ENCODE assay signal across 8 cellular contexts in genomic region chr11:65384301-65384889, GRCh38. TPM values are rescaled to one million over a fixed set of nuclear protein-coding genes. Genes with fewer than 3 reads are reported as not detected.
DNase-seq lines count a peak whose midpoint lies in the region; ATAC-seq and TF ChIP-seq lines count a peak whose summit lies in the region.

No MANE protein-coding gene starts in this region.

- CTCF ChIA-PET in IMR-90 (lab: Yijun Ruan, JAX): interaction anchor here (0.6 kb wide), 1 partner anchor 1523 kb away, joined by 3 read pairs; no protein-coding TSS in a partner anchor

- no peak for TF ChIP-seq RAD21 in IMR-90 (IDR thresholded peaks at IDR 0.05; ENCODE audit: low read length)

- peaks cover 29 to 74% of the 10 kb centered on the region in 2 experiments for H3K79me1 ChIP-seq in IMR-90 (ENCODE audit: low read depth in 1 of 2, low read length in 2 of 2)

- 0 out of 2 replicates have a peak, but pooled peaks cover 2% of the 10 kb centered on the region for H3K36me3 ChIP-seq in IMR-90 (ENCODE audit: control insufficient read depth, insufficient read depth, low read length)

- no peaks in the 10 kb centered on the region for H3K27me3 Mint-ChIP-seq in activated naive CD4-positive, alpha-beta T cell treated with anti-CD3 and anti-CD28 coated beads, Interleukin-2, amount 50 U/mL, for 24 hours

- H3K4ac ChIP-seq in IMR-90 (ENCODE audit: low read depth, low read length): peak overlapping the region; percentile 82

- H3K4me1 ChIP-seq in IMR-90 (ENCODE audit: control insufficient read depth, insufficient read depth, low read length): peaks cover 33% of the 10 kb centered on the region

- no peak for TF ChIP-seq CTCF in IMR-90 (conservative IDR thresholded peaks at IDR 0.05; ENCODE audit: low read depth, low read length)

- POLR2A ChIA-PET in IMR-90 (lab: Charles Lee; ENCODE audit: unreplicated experiment): interaction anchor here (0.6 to 4.7 kb wide), 6 partner anchors 9 to 121 kb away, joined by 3 to 32 read pairs (median 4); partner anchors contain the start of genes MALAT1 and NEAT1

- H3K27ac Mint-ChIP-seq in activated naive CD4-positive, alpha-beta T cell treated with anti-CD3 and anti-CD28 coated beads, Interleukin-2, amount 50 U/mL, for 24 hours: peak overlapping the region; percentile 99
- peak overlapping the region; percentile 95 for H3K27ac Mint-ChIP-seq in stimulated activated effector memory CD8-positive, alpha-beta T cell treated with anti-CD3 and anti-CD28 coated beads, Interleukin-12 subunit alpha, Interleukin-12 subunit beta, amount 100 ng/mL, for 72 hours

- in situ Hi-C loops in IMR-90 (cut with MboI; ENCODE audit: low sequenced_read_pairs): no loop called here

- TF ChIP-seq POLR2A in IMR-90 (IDR thresholded peaks at IDR 0.05; ENCODE audit: low read depth, low read length): no peak

- 53% methylated on average over 3 of the region's 8 CpGs; no CpG with 5 or more reads in 1 of the 2 experiments for WGBS in IMR-90 (ENCODE audit: extremely low coverage in 2 of 2, insufficient read length in 1 of 2), 2 experiments

- peak overlapping the region; percentile 51 for H3K27ac ChIP-seq in IMR-90 (ENCODE audit: insufficient read depth, low read length)

- H3K4me2 ChIP-seq in IMR-90 (ENCODE audit: low read depth, low read length): no peak overlapping the region

- dilution Hi-C loops in IMR-90 (cut with HindIII; ENCODE audit: low sequenced_read_pairs, unreplicated experiment): no loop called here

- peaks cover 70% of the 10 kb centered on the region for H3K4me1 Mint-ChIP-seq in activated naive CD4-positive, alpha-beta T cell treated with anti-CD3 and anti-CD28 coated beads, Interleukin-2, amount 50 U/mL, for 24 hours
- peaks cover 73% of the 10 kb centered on the region for H3K4me1 Mint-ChIP-seq in stimulated activated effector memory CD8-positive, alpha-beta T cell treated with anti-CD3 and anti-CD28 coated beads, Interleukin-12 subunit alpha, Interleukin-12 subunit beta, amount 100 ng/mL, for 72 hours

- peaks cover 27% of the 10 kb centered on the region for H3K9me1 ChIP-seq in IMR-90 (ENCODE audit: insufficient read depth, low read length)

- peak overlapping the region; percentile 0 for H2AFZ ChIP-seq in IMR-90 (replicated peaks; ENCODE audit: low read length, poor library complexity)

- no peak overlapping the region for H3K18ac ChIP-seq in IMR-90 (ENCODE audit: low read depth, low read length)

- peak overlapping the region; percentile 27; the same call in 1 of the 2 replicates for H2BK20ac ChIP-seq in IMR-90 (ENCODE audit: low read depth, low read length)

- H3K9me3 Mint-ChIP-seq in activated naive CD4-positive, alpha-beta T cell treated with anti-CD3 and anti-CD28 coated beads, Interleukin-2, amount 50 U/mL, for 24 hours: no peaks in the 10 kb centered on the region
- H3K9me3 Mint-ChIP-seq in stimulated activated effector memory CD8-positive, alpha-beta T cell treated with anti-CD3 and anti-CD28 coated beads, Interleukin-12 subunit alpha, Interleukin-12 subunit beta, amount 100 ng/mL, for 72 hours: no peaks in the 10 kb centered on the region

- peak overlapping the region; percentile 36 for H2BK5ac ChIP-seq in IMR-90 (ENCODE audit: low read depth, low read length, poor library complexity, severe bottlenecking)

- peak overlapping the region; percentile 74 for H3K14ac ChIP-seq in IMR-90 (replicated peaks; ENCODE audit: low read depth, low read length)

- no TSS peak for BruUV-seq in IMR-90 (replicated peaks; lab: Mats Ljungman, UMichigan)

- H4K91ac ChIP-seq in IMR-90 (ENCODE audit: insufficient read depth, low read depth, low read length): peak overlapping the region; percentile 75

- H2AK5ac ChIP-seq in IMR-90 (ENCODE audit: low read depth, low read length): peak overlapping the region; percentile 93

- peaks cover 2% of the 10 kb centered on the region for H3K36me3 Mint-ChIP-seq in activated naive CD4-positive, alpha-beta T cell treated with anti-CD3 and anti-CD28 coated beads, Interleukin-2, amount 50 U/mL, for 24 hours
- peaks cover 48% of the 10 kb centered on the region for H3K36me3 Mint-ChIP-seq in stimulated activated effector memory CD8-positive, alpha-beta T cell treated with anti-CD3 and anti-CD28 coated beads, Interleukin-12 subunit alpha, Interleukin-12 subunit beta, amount 100 ng/mL, for 72 hours

- H3K9me3 ChIP-seq in IMR-90 (ENCODE audit: control insufficient read depth, insufficient read depth, low read length): no peaks in the 10 kb centered on the region

- peak overlapping the region in 1 of 2 experiments; percentile 6; a peak in 1 of 4 replicates for H4K8ac ChIP-seq in IMR-90 (ENCODE audit: low read depth in 2 of 2, low read length in 2 of 2)

- H3K9ac ChIP-seq in IMR-90 (ENCODE audit: low read depth, low read length): peak overlapping the region; percentile 12; the same call in 1 of the 2 replicates

- peak overlapping the region; percentile 86; the same call in 2 of the 3 replicates for H2BK15ac ChIP-seq in IMR-90 (ENCODE audit: low read depth, low read length)

- intact Hi-C loops in IMR-90 (cut with micrococcal nuclease): loop anchor here (5.0 kb wide), 1 partner anchor 188 kb away; the partner anchor contains the start of genes FAM89B and ZNRD2

- ATAC-seq in IMR-90 (ENCODE audit: low read depth) (no peak), GM18909 (IDR thresholded peaks at IDR 0.05; ENCODE audit: poor library complexity, unreplicated experiment) (no peak), GM21529 (IDR thresholded peaks at IDR 0.05; ENCODE audit: unreplicated experiment) (no peak)
- no peak for ATAC-seq in stimulated activated effector memory CD8-positive, alpha-beta T cell treated with anti-CD3 and anti-CD28 coated beads, Interleukin-12 subunit alpha, Interleukin-12 subunit beta, amount 100 ng/mL, for 72 hours

- H3K23ac ChIP-seq in IMR-90 (ENCODE audit: low read depth, low read length): peak overlapping the region; percentile 80; the same call in 1 of the 2 replicates

- no peak overlapping the region for H4K5ac ChIP-seq in IMR-90 (ENCODE audit: low read depth, low read length)

- H2BK120ac ChIP-seq in IMR-90 (ENCODE audit: low read depth, low read length): peak overlapping the region; percentile 76

- no peak overlapping the region for H3K56ac ChIP-seq in IMR-90 (ENCODE audit: extremely low read depth, insufficient read depth, low read length)

- peak overlapping the region; percentile 94 for H3K4me3 Mint-ChIP-seq in activated naive CD4-positive, alpha-beta T cell treated with anti-CD3 and anti-CD28 coated beads, Interleukin-2, amount 50 U/mL, for 24 hours
- H3K4me3 Mint-ChIP-seq in stimulated activated effector memory CD8-positive, alpha-beta T cell treated with anti-CD3 and anti-CD28 coated beads, Interleukin-12 subunit alpha, Interleukin-12 subunit beta, amount 100 ng/mL, for 72 hours: peak overlapping the region; percentile 92

- H4K20me1 ChIP-seq in IMR-90 (ENCODE audit: insufficient read depth, low read length): peaks cover 6% of the 10 kb centered on the region

- H3K27me3 ChIP-seq in IMR-90 (ENCODE audit: control insufficient read depth, insufficient read depth, low read length): no peaks in the 10 kb centered on the region

- DNase-seq in IMR-90: peak; percentile 56
- peak; percentile 65 for DNase-seq in foreskin melanocyte
- no peak for DNase-seq in stimulated activated effector memory CD8-positive, alpha-beta T cell treated with anti-CD3 and anti-CD28 coated beads, Interleukin-12 subunit alpha, Interleukin-12 subunit beta, amount 100 ng/mL, for 72 hours (ENCODE audit: low spot score in 2 of 2)
- no peak for DNase-seq in SIG-M5 (lab: John Stamatoyannopoulos, UW)
- no peak for DNase-seq in DMS114 treated with DMSO at 0.1 percent for 48 hours (lab: John Stamatoyannopoulos, UW; ENCODE audit: unreplicated experiment)

- no peak overlapping the region for H3K4me3 ChIP-seq in IMR-90 (ENCODE audit: insufficient read depth, low read depth, low read length)

- peak overlapping the region; percentile 82 for H2AK9ac ChIP-seq in IMR-90 (replicated peaks; ENCODE audit: low read depth, low read length, poor library complexity)

TF ChIP-seq in IMR-90, 13 proteins besides CTCF, POLR2A, EP300 and RAD21 (continues in another document):
- no peak for TF ChIP-seq CEBPB (IDR thresholded peaks at IDR 0.05; ENCODE audit: low read depth, low read length)
- TF ChIP-seq, protein P1, sequence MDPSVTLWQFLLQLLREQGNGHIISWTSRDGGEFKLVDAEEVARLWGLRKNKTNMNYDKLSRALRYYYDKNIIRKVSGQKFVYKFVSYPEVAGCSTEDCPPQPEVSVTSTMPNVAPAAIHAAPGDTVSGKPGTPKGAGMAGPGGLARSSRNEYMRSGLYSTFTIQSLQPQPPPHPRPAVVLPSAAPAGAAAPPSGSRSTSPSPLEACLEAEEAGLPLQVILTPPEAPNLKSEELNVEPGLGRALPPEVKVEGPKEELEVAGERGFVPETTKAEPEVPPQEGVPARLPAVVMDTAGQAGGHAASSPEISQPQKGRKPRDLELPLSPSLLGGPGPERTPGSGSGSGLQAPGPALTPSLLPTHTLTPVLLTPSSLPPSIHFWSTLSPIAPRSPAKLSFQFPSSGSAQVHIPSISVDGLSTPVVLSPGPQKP (IDR thresholded peaks at IDR 0.05; ENCODE audit: borderline replicate concordance, low read depth, low read length): no peak
- TF ChIP-seq MAZ (IDR thresholded peaks at IDR 0.05; ENCODE audit: borderline replicate concordance, low read depth, low read length): no peak
- no peak for TF ChIP-seq BHLHE40 (IDR thresholded peaks at IDR 0.05; ENCODE audit: low read depth, low read length)
- TF ChIP-seq RCOR1 (IDR thresholded peaks at IDR 0.05; ENCODE audit: insufficient replicate concordance, low read length): no peak

RNA-seq across cellular contexts. Expression of gene SLC25A45, which starts 1.9 kb away (rescaled TPM):
- 0.56 and 0.72 TPM in 2 replicates for total RNA-seq in IMR-90 (2012; rRNA removed)
- polyA plus RNA-seq in IMR-90 (2012; rRNA removed): 1.2 and 1.3 TPM in 2 replicates
- 0.69 and 1.5 TPM in 2 replicates for polyA plus RNA-seq in IMR-90 (2012; cell fraction: cytosol; rRNA removed)
- polyA plus RNA-seq in IMR-90 (2012; cell fraction: nucleus; rRNA removed; ENCODE audit: low replicate concordance): 5.8 and 7.2 TPM in 2 replicates

RNA-seq across cellular contexts. Expression of gene FRMD8, which starts 2.0 kb away (rescaled TPM):
- total RNA-seq in IMR-90 (2012; rRNA removed): 10.8 and 11.3 TPM in 2 replicates
- 19.8 and 22.5 TPM in 2 replicates for polyA plus RNA-seq in IMR-90 (2012; rRNA removed)
- polyA plus RNA-seq in IMR-90 (2012; cell fraction: cytosol; rRNA removed): 30.0 and 36.2 TPM in 2 replicates
- polyA plus RNA-seq in IMR-90 (2012; cell fraction: nucleus; rRNA removed; ENCODE audit: low replicate concordance): 33.2 and 66.1 TPM in 2 replicates

RNA-seq across cellular contexts. Expression of gene TIGD3, which starts 29.8 kb away (rescaled TPM):
- total RNA-seq in IMR-90 (2012; rRNA removed): 0.28 TPM in 1 of 2 replicates, not detected in the other
- 0.12 TPM in 1 of 2 replicates, not detected in the other for polyA plus RNA-seq in IMR-90 (2012; rRNA removed)
- 0.06 and 0.11 TPM in 2 replicates for polyA plus RNA-seq in IMR-90 (2012; cell fraction: cytosol; rRNA removed)
- 0.46 and 0.78 TPM in 2 replicates for polyA plus RNA-seq in IMR-90 (2012; cell fraction: nucleus; rRNA removed; ENCODE audit: low replicate concordance)

RNA-seq across cellular contexts. Expression of gene NEAT1, which starts 38.2 kb away (rescaled TPM):
- total RNA-seq in IMR-90 (2012; rRNA removed): 30.1 and 38.0 TPM in 2 replicates
- 56.3 and 114 TPM in 2 replicates for polyA plus RNA-seq in IMR-90 (2012; rRNA removed)
- polyA plus RNA-seq in IMR-90 (2012; cell fraction: cytosol; rRNA removed): 12.5 and 21.1 TPM in 2 replicates
- 237 and 1,050 TPM in 2 replicates for polyA plus RNA-seq in IMR-90 (2012; cell fraction: nucleus; rRNA removed; ENCODE audit: low replicate concordance)

RNA-seq across cellular contexts. Expression of gene DPF2, which starts 50.7 kb away (rescaled TPM):
- total RNA-seq in IMR-90 (2012; rRNA removed): 37.2 and 42.8 TPM in 2 replicates
- polyA plus RNA-seq in IMR-90 (2012; rRNA removed): 54.3 and 62.5 TPM in 2 replicates
- polyA plus RNA-seq in IMR-90 (2012; cell fraction: cytosol; rRNA removed): 41.8 and 53.8 TPM in 2 replicates
- 72.6 and 78.3 TPM in 2 replicates for polyA plus RNA-seq in IMR-90 (2012; cell fraction: nucleus; rRNA removed; ENCODE audit: low replicate concordance)

Comparison
In these comparisons a context has a peak if more than half of its experiments do, and no peak if none do; other contexts are left out.
1. DNase-seq: peak in IMR-90 (single experiment) and foreskin melanocyte (single experiment); none in stimulated activated effector memory CD8-positive, alpha-beta T cell treated with anti-CD3 and anti-CD28 coated beads, Interleukin-12 subunit alpha, Interleukin-12 subunit beta, amount 100 ng/mL, for 72 hours (0 of 2), SIG-M5 (single experiment) and DMS114 treated with DMSO at 0.1 percent for 48 hours (single experiment).